ENCODE assay signal across 24 cellular contexts in genomic region chr10:44341901-44342300, GRCh38. TPM values are rescaled to one million over a fixed set of nuclear protein-coding genes. Genes with fewer than 3 reads are reported as not detected.
"Had no signal": no experiment of that assay in that cellular context is flagged by ENCODE, and none has a peak within 500 bp of the region (broad histone marks: within the 10 kb centered on the region; RNA-seq: fewer than 3 reads in every experiment).

No MANE protein-coding gene starts in this region.

- H2AFZ ChIP-seq: neural progenitor cell had no signal

- DNase-seq: dermis blood vessel endothelial cell; effector memory CD4-positive, alpha-beta T cell; erythroblast; esophagus squamous epithelium; left lung; mesenchymal stem cell; midbrain; naive thymus-derived CD4-positive, alpha-beta T cell; right cardiac atrium; spleen; stimulated activated CD4-positive, alpha-beta T cell treated with anti-CD3 and anti-CD28 coated beads, Interleukin-4, amount 100 ng/mL, for 4 hours; stimulated activated naive CD8-positive, alpha-beta T cell treated with anti-CD3 and anti-CD28 coated beads, Interleukin-15, Interleukin-2, amounts not matched to agents 100 U/mL and 50 U/mL, for 24 hours; substantia nigra; testis; tibial artery; upper lobe of left lung had no signal

- H3K4me3 ChIP-seq: coronary artery, esophagus squamous epithelium, left lung, neural progenitor cell, prostate gland, skin epidermis, spleen, testis, tibial artery, upper lobe of left lung had no signal

- H3K4me2 ChIP-seq: neural progenitor cell had no signal

- H3K36me3 Mint-ChIP-seq: naive thymus-derived CD4-positive, alpha-beta T cell; neural progenitor cell; stimulated activated memory B cell treated with anti-CD40 and anti-IgM and Interleukin-4, amounts not matched to agents 10 μg/mL and 1 μg/mL and 100 μg/mL, for 72 hours had no signal

- H3K27me3 ChIP-seq: left lung, neural progenitor cell, spleen, testis, tibial artery, upper lobe of left lung had no signal

- H3K4me3 Mint-ChIP-seq: naive thymus-derived CD4-positive, alpha-beta T cell; nephron; neural progenitor cell; stimulated activated memory B cell treated with anti-CD40 and anti-IgM and Interleukin-4, amounts not matched to agents 10 μg/mL and 1 μg/mL and 100 μg/mL, for 72 hours had no signal

- H3K9me3 Mint-ChIP-seq: naive thymus-derived CD4-positive, alpha-beta T cell; nephron; neural progenitor cell; stimulated activated memory B cell treated with anti-CD40 and anti-IgM and Interleukin-4, amounts not matched to agents 10 μg/mL and 1 μg/mL and 100 μg/mL, for 72 hours had no signal

- FAIRE-seq: frontal cortex, keratinocyte had no signal

- H3K27ac ChIP-seq: coronary artery, esophagus squamous epithelium, left lung, neural progenitor cell, prostate gland, skin epidermis, spleen, testis, tibial artery, upper lobe of left lung had no signal

- H3K4me1 Mint-ChIP-seq: naive thymus-derived CD4-positive, alpha-beta T cell; neural progenitor cell; stimulated activated memory B cell treated with anti-CD40 and anti-IgM and Interleukin-4, amounts not matched to agents 10 μg/mL and 1 μg/mL and 100 μg/mL, for 72 hours had no signal

- H3K27ac Mint-ChIP-seq: naive thymus-derived CD4-positive, alpha-beta T cell; neural progenitor cell; stimulated activated memory B cell treated with anti-CD40 and anti-IgM and Interleukin-4, amounts not matched to agents 10 μg/mL and 1 μg/mL and 100 μg/mL, for 72 hours had no signal

- H3K36me3 ChIP-seq: esophagus squamous epithelium, left lung, neural progenitor cell, prostate gland, spleen, upper lobe of left lung had no signal

- H3K4me1 ChIP-seq: esophagus squamous epithelium, left lung, neural progenitor cell, prostate gland, spleen, testis, tibial artery, upper lobe of left lung had no signal

- H3K9me3 ChIP-seq: esophagus squamous epithelium, left lung, prostate gland, spleen, testis, tibial artery, upper lobe of left lung had no signal

- H3K27me3 Mint-ChIP-seq: stimulated activated memory B cell treated with anti-CD40 and anti-IgM and Interleukin-4, amounts not matched to agents 10 μg/mL and 1 μg/mL and 100 μg/mL, for 72 hours had no signal

- H3K9ac ChIP-seq: neural progenitor cell had no signal

RNA-seq across cellular contexts. Expression of gene CXCL12, which starts 43.0 kb away (rescaled TPM):
- total RNA-seq: naive thymus-derived CD4-positive, alpha-beta T cell had no signal
- polyA plus RNA-seq: keratinocyte; naive thymus-derived CD4-positive, alpha-beta T cell had no signal
